Comparison of ENCODE assay signal across 2 cellular contexts in genomic region chr4:1753692-1754311, GRCh38.
A peak's percentile ranks its signal among the peaks of the same experiment; 100 is the strongest.
TF ChIP-seq lines count a peak whose summit lies in the region.

No MANE protein-coding gene starts in this region.

TF ChIP-seq in K562, 482 proteins besides CTCF, POLR2A, EP300 and RAD21:
- TF ChIP-seq FUS (optimal IDR thresholded peaks at IDR 0.05; ENCODE audit: low read depth, low read length) (no peak), ZNF263 (CRISPR knock-in tag; IDR thresholded peaks at IDR 0.05; ENCODE audit: borderline replicate concordance) (peak; percentile 17; the same call in 1 of the 2 replicates), NFIC (IDR thresholded peaks at IDR 0.05) (no peak), CBFA2T3 (IDR thresholded peaks at IDR 0.05) (0 out of 2 replicates have a peak, but pooled peaks have one; percentile 14), RCOR1 (IDR thresholded peaks at IDR 0.05; ENCODE audit: borderline replicate concordance in 1 of 2, low read depth in 2 of 2, low read length in 2 of 2) (no peak), HMGN3 (IDR thresholded peaks at IDR 0.05; ENCODE audit: borderline replicate concordance, extremely low read depth, insufficient read length, low read depth, low read length) (peak; percentile 30), RBFOX2 (IDR thresholded peaks at IDR 0.05; ENCODE audit: low read depth, low read length) (peak; percentile 45; the same call in 1 of the 2 replicates), ZBTB33 (CRISPR knock-in tag; IDR thresholded peaks at IDR 0.05) (peak; percentile 52; the same call in 1 of the 2 replicates), ZNF592 (IDR thresholded peaks at IDR 0.05) (peak; percentile 59; the same call in 1 of the 2 replicates), SP2 (IDR thresholded peaks at IDR 0.05; ENCODE audit: extremely low read depth, low read depth, low read length, poor library complexity, severe bottlenecking) (no peak), POLR2G (IDR thresholded peaks at IDR 0.05; ENCODE audit: low read depth, low read length) (peak; percentile 49; the same call in 1 of the 2 replicates), ZBTB9 (CRISPR knock-in tag; IDR thresholded peaks at IDR 0.05) (peak; percentile 72; the same call in 1 of the 2 replicates), ZNF584 (CRISPR knock-in tag; IDR thresholded peaks at IDR 0.05; ENCODE audit: low read depth) (0 out of 2 replicates have a peak, but pooled peaks have one; percentile 28)

TF ChIP-seq in HepG2, 621 proteins besides CTCF, POLR2A, EP300 and RAD21 (continues in another document):
- TF ChIP-seq RARA (CRISPR knock-in tag; IDR thresholded peaks at IDR 0.05) (peak; percentile 76), CERS6 (CRISPR knock-in tag; IDR thresholded peaks at IDR 0.05) (no peak), ZFX (CRISPR knock-in tag; IDR thresholded peaks at IDR 0.05; ENCODE audit: low read depth) (0 out of 2 replicates have a peak, but pooled peaks have one; percentile 7), ZSCAN21 (CRISPR knock-in tag; IDR thresholded peaks at IDR 0.05; ENCODE audit: borderline replicate concordance) (0 out of 2 replicates have a peak, but pooled peaks have one; percentile 30), HBP1 (CRISPR knock-in tag; IDR thresholded peaks at IDR 0.05; ENCODE audit: low read depth) (no peak), PITX1 (CRISPR knock-in tag; IDR thresholded peaks at IDR 0.05) (peak; percentile 69), FOXA3 (CRISPR knock-in tag; IDR thresholded peaks at IDR 0.05) (no peak), U2AF1 (optimal IDR thresholded peaks at IDR 0.05; ENCODE audit: low read depth, low read length) (no peak), ASH2L (IDR thresholded peaks at IDR 0.05; ENCODE audit: insufficient read length, low read depth, low read length) (no peak), SAP130 (CRISPR knock-in tag; IDR thresholded peaks at IDR 0.05; ENCODE audit: low read depth) (peak; percentile 36; the same call in 1 of the 2 replicates), CBFB (CRISPR knock-in tag; IDR thresholded peaks at IDR 0.05) (0 out of 2 replicates have a peak, but pooled peaks have one; percentile 38), BORCS8-MEF2B (CRISPR knock-in tag; IDR thresholded peaks at IDR 0.05) (0 out of 2 replicates have a peak, but pooled peaks have one; percentile 12), TRAFD1 (CRISPR knock-in tag; IDR thresholded peaks at IDR 0.05; ENCODE audit: borderline replicate concordance) (no peak), SRY (CRISPR knock-in tag; IDR thresholded peaks at IDR 0.05) (0 out of 2 replicates have a peak, but pooled peaks have one; percentile 48), ZNF512B (CRISPR knock-in tag; IDR thresholded peaks at IDR 0.05; ENCODE audit: borderline replicate concordance) (no peak; the same call in 1 of the 2 replicates), TCF12 (IDR thresholded peaks at IDR 0.05) (no peak), TCF12 (CRISPR knock-in tag; IDR thresholded peaks at IDR 0.05) (0 out of 2 replicates have a peak, but pooled peaks have one; percentile 68), E2F2 (CRISPR knock-in tag; IDR thresholded peaks at IDR 0.05; ENCODE audit: borderline replicate concordance) (no peak), IKZF5 (CRISPR knock-in tag; IDR thresholded peaks at IDR 0.05) (no peak), ZNF768 (CRISPR knock-in tag; IDR thresholded peaks at IDR 0.05) (peak; percentile 46; the same call in 1 of the 2 replicates), ZNF331 (CRISPR knock-in tag; IDR thresholded peaks at IDR 0.05) (no peak), GMEB1 (CRISPR knock-in tag; IDR thresholded peaks at IDR 0.05; ENCODE audit: borderline replicate concordance) (peak; percentile 35; the same call in 1 of the 2 replicates), ZNF292 (CRISPR knock-in tag; IDR thresholded peaks at IDR 0.05; ENCODE audit: borderline replicate concordance, low read depth) (0 out of 2 replicates have a peak, but pooled peaks have one; percentile 14), ZNF615 (CRISPR knock-in tag; IDR thresholded peaks at IDR 0.05; ENCODE audit: borderline replicate concordance) (no peak), FOSL1 (CRISPR knock-in tag; IDR thresholded peaks at IDR 0.05; ENCODE audit: borderline replicate concordance) (no peak), HOXA3 (CRISPR knock-in tag; IDR thresholded peaks at IDR 0.05) (peak; percentile 37; the same call in 1 of the 2 replicates), HCFC1 (IDR thresholded peaks at IDR 0.05; ENCODE audit: low read depth, low read length) (no peak), ZNF263 (CRISPR knock-in tag; IDR thresholded peaks at IDR 0.05) (peak; percentile 98), NR2F2 (IDR thresholded peaks at IDR 0.05; ENCODE audit: borderline replicate concordance, low read depth) (no peak), ZNF138 (CRISPR knock-in tag; IDR thresholded peaks at IDR 0.05; ENCODE audit: low read depth) (no peak), ZFP36 (IDR thresholded peaks at IDR 0.05; ENCODE audit: borderline replicate concordance, low read depth, low read length, partially characterized antibody) (no peak), ZNF235 (CRISPR knock-in tag; IDR thresholded peaks at IDR 0.05; ENCODE audit: borderline replicate concordance) (no peak), YY1 (IDR thresholded peaks at IDR 0.05; ENCODE audit: insufficient read depth, insufficient replicate concordance, low read depth, low read length) (no peak), SP5 (CRISPR knock-in tag; IDR thresholded peaks at IDR 0.05; ENCODE audit: borderline replicate concordance, low read depth) (peak; percentile 26; the same call in 1 of the 2 replicates), ZGPAT (CRISPR knock-in tag; IDR thresholded peaks at IDR 0.05) (peak; percentile 22; the same call in 1 of the 2 replicates), HIC2 (CRISPR knock-in tag; IDR thresholded peaks at IDR 0.05; ENCODE audit: low read depth) (peak; percentile 87), NFKB2 (CRISPR knock-in tag; IDR thresholded peaks at IDR 0.05; ENCODE audit: borderline replicate concordance) (peak; percentile 58; the same call in 1 of the 2 replicates), ZNF280B (CRISPR knock-in tag; IDR thresholded peaks at IDR 0.05; ENCODE audit: borderline replicate concordance) (peak; percentile 78; the same call in 1 of the 2 replicates)
